In genomic region chr11:124074554-124074953, GRCh38 we compare ENCODE assay signal across 32 cellular contexts. TPM values are rescaled to one million over a fixed set of nuclear protein-coding genes. Genes with fewer than 3 reads are reported as not detected.
"Had no signal": no experiment of that assay in that cellular context is flagged by ENCODE, and none has a peak within 500 bp of the region (broad histone marks: within the 10 kb centered on the region; RNA-seq: fewer than 3 reads in every experiment).

No MANE protein-coding gene starts in this region.

- H3K4me3 Mint-ChIP-seq: activated CD4-positive, alpha-beta T cell treated with anti-CD3 and anti-CD28 coated beads, Interleukin-2, amount 10 ng/mL, durations not matched to agents 7 days and 5 days; activated CD8-positive, alpha-beta T cell treated with anti-CD3 and anti-CD28 coated beads, Interleukin-2, amount 10 ng/mL, durations not matched to agents 7 days and 5 days; activated naive CD4-positive, alpha-beta T cell treated with anti-CD3 and anti-CD28 coated beads, Interleukin-2, amount 10 ng/mL, durations not matched to agents 7 days and 5 days; activated naive CD8-positive, alpha-beta T cell; activated naive CD8-positive, alpha-beta T cell treated with anti-CD3 and anti-CD28 coated beads, Interleukin-2, amount 50 U/mL, for 24 hours; activated T-cell treated with anti-CD3 and anti-CD28 coated beads, Interleukin-2, amount 50 U/mL, for 24 hours; brain; T-helper 1 cell treated with Interleukin-12 subunit alpha and Interleukin-12 subunit beta and Interleukin-4 antibody, amounts not matched to agents 30 μg/mL and 1 μg/mL, for 36 hours; T-helper 2 cell treated with Interferon-gamma antibody and Interleukin-4, amounts not matched to agents 5 μg/mL and 100 μg/mL, for 36 hours had no signal

- H3K27ac ChIP-seq: Peyer's patch, SJSA1 had no signal

- H3K36me3 ChIP-seq: Peyer's patch, SJSA1 had no signal

- H3K9me3 ChIP-seq: Peyer's patch, SJSA1, SK-N-SH had no signal

- H3K9me3 Mint-ChIP-seq: activated CD4-positive, alpha-beta T cell treated with anti-CD3 and anti-CD28 coated beads, Interleukin-2, amount 10 ng/mL, durations not matched to agents 7 days and 5 days; activated naive CD4-positive, alpha-beta T cell treated with anti-CD3 and anti-CD28 coated beads, Interleukin-2, amount 10 ng/mL, durations not matched to agents 7 days and 5 days; activated naive CD8-positive, alpha-beta T cell treated with anti-CD3 and anti-CD28 coated beads, Interleukin-2, amount 50 U/mL, for 24 hours; activated T-cell treated with anti-CD3 and anti-CD28 coated beads, Interleukin-2, amount 50 U/mL, for 24 hours; activated T-helper 2 cell treated with anti-CD3 and anti-CD28 coated beads, Interferon-gamma antibody, Interleukin-2, Interleukin-4, amounts not matched to agents 10 μg/mL and 5 μg/mL and 100 μg/mL, durations not matched to agents 14 hours and 24 hours and 36 hours; brain; T-helper 1 cell treated with Interleukin-12 subunit alpha and Interleukin-12 subunit beta and Interleukin-4 antibody, amounts not matched to agents 30 μg/mL and 1 μg/mL, for 36 hours; T-helper 2 cell treated with Interferon-gamma antibody and Interleukin-4, amounts not matched to agents 5 μg/mL and 100 μg/mL, for 36 hours had no signal

- DNase-seq: activated CD4-positive, alpha-beta T cell treated with anti-CD3 and anti-CD28 coated beads, Interleukin-2, amount 10 ng/mL, durations not matched to agents 7 days and 5 days; activated CD4-positive, alpha-beta T cell treated with anti-CD3 and anti-CD28 coated beads, Interleukin-2, amount 50 U/mL, for 48 hours; activated CD8-positive, alpha-beta T cell treated with anti-CD3 and anti-CD28 coated beads, Interleukin-2, amount 10 ng/mL, durations not matched to agents 7 days and 5 days; activated naive CD4-positive, alpha-beta T cell treated with anti-CD3 and anti-CD28 coated beads, Interleukin-2, amount 10 ng/mL, durations not matched to agents 7 days and 5 days; activated naive CD8-positive, alpha-beta T cell treated with anti-CD3 and anti-CD28 coated beads, Interleukin-2, amount 50 U/mL, for 24 hours; activated T-cell treated with anti-CD3 and anti-CD28 coated beads, Interleukin-2, amount 50 U/mL, for 24 hours; anterior cingulate cortex; Karpas-422; KBM-7; NCI-H1105; NCI-H1417 treated with DMSO at 0.1 percent for 48 hours; NCI-H1694; NCI-H1930; NCI-H2081 treated with DMSO at 0.1 percent for 48 hours; NCI-H226; NCI-H446 treated with DMSO at 0.1 percent for 48 hours; NCI-H524 treated with DMSO at 0.1 percent for 48 hours; NCI-H748 treated with DMSO at 0.1 percent for 48 hours; NK-92 treated with Interleukin-12 subunit alpha and Interleukin-12 subunit beta, amount 100 ng/mL, for 24 hours; PC-3; Peyer's patch; RPMI8226; SHP77 treated with DMSO at 0.1 percent for 48 hours; SK-N-SH had no signal

- H3K4me3 ChIP-seq: Peyer's patch, SJSA1 had no signal

- H3K27me3 ChIP-seq: Peyer's patch, SJSA1 had no signal

- H3K4me2 ChIP-seq: SK-N-SH had no signal

- H3K9ac ChIP-seq: SK-N-SH had no signal

- H3K27ac Mint-ChIP-seq: activated CD4-positive, alpha-beta T cell treated with anti-CD3 and anti-CD28 coated beads, Interleukin-2, amount 10 ng/mL, durations not matched to agents 7 days and 5 days; activated CD8-positive, alpha-beta T cell treated with anti-CD3 and anti-CD28 coated beads, Interleukin-2, amount 10 ng/mL, durations not matched to agents 7 days and 5 days; activated naive CD4-positive, alpha-beta T cell treated with anti-CD3 and anti-CD28 coated beads, Interleukin-2, amount 10 ng/mL, durations not matched to agents 7 days and 5 days; activated naive CD8-positive, alpha-beta T cell; activated naive CD8-positive, alpha-beta T cell treated with anti-CD3 and anti-CD28 coated beads, Interleukin-2, amount 50 U/mL, for 24 hours; activated T-cell treated with anti-CD3 and anti-CD28 coated beads, Interleukin-2, amount 50 U/mL, for 24 hours; activated T-helper 2 cell treated with anti-CD3 and anti-CD28 coated beads, Interferon-gamma antibody, Interleukin-2, Interleukin-4, amounts not matched to agents 10 μg/mL and 5 μg/mL and 100 μg/mL, durations not matched to agents 14 hours and 24 hours and 36 hours; brain; T-helper 1 cell treated with Interleukin-12 subunit alpha and Interleukin-12 subunit beta and Interleukin-4 antibody, amounts not matched to agents 30 μg/mL and 1 μg/mL, for 36 hours; T-helper 2 cell treated with Interferon-gamma antibody and Interleukin-4, amounts not matched to agents 5 μg/mL and 100 μg/mL, for 36 hours had no signal

- ATAC-seq: activated CD8-positive, alpha-beta T cell treated with anti-CD3 and anti-CD28 coated beads, Interleukin-2, amount 10 ng/mL, durations not matched to agents 7 days and 5 days; activated naive CD8-positive, alpha-beta T cell treated with anti-CD3 and anti-CD28 coated beads, Interleukin-2, amount 50 U/mL, for 24 hours; PC-3 had no signal

RNA-seq across cellular contexts. Expression of gene OR10G7, which starts 33.4 kb away (rescaled TPM):
- total RNA-seq: activated CD4-positive, alpha-beta T cell treated with anti-CD3 and anti-CD28 coated beads, Interleukin-2, amount 10 ng/mL, durations not matched to agents 7 days and 5 days; activated CD8-positive, alpha-beta T cell treated with anti-CD3 and anti-CD28 coated beads, Interleukin-2, amount 10 ng/mL, durations not matched to agents 7 days and 5 days; activated T-helper 2 cell treated with anti-CD3 and anti-CD28 coated beads, Interferon-gamma antibody, Interleukin-2, Interleukin-4, amounts not matched to agents 10 μg/mL and 5 μg/mL and 100 μg/mL, durations not matched to agents 14 hours and 24 hours and 36 hours; bronchial epithelial cell; MCF 10A; PC-3; Peyer's patch; SJSA1 had no signal
- polyA plus RNA-seq: SK-N-SH had no signal

RNA-seq across cellular contexts. Expression of gene VWA5A, which starts 40.7 kb away (rescaled TPM):
- total RNA-seq: PC-3 had no signal

RNA-seq across cellular contexts. Expression of gene OR10G8, which starts 48.0 kb away (rescaled TPM):
- total RNA-seq: activated CD4-positive, alpha-beta T cell treated with anti-CD3 and anti-CD28 coated beads, Interleukin-2, amount 10 ng/mL, durations not matched to agents 7 days and 5 days; activated CD8-positive, alpha-beta T cell treated with anti-CD3 and anti-CD28 coated beads, Interleukin-2, amount 10 ng/mL, durations not matched to agents 7 days and 5 days; activated T-helper 2 cell treated with anti-CD3 and anti-CD28 coated beads, Interferon-gamma antibody, Interleukin-2, Interleukin-4, amounts not matched to agents 10 μg/mL and 5 μg/mL and 100 μg/mL, durations not matched to agents 14 hours and 24 hours and 36 hours; bronchial epithelial cell; MCF 10A; PC-3; Peyer's patch; SJSA1 had no signal
- polyA plus RNA-seq: SK-N-SH had no signal

RNA-seq across cellular contexts. Expression of gene OR10G9, which starts 51.7 kb away (rescaled TPM):
- total RNA-seq: activated CD4-positive, alpha-beta T cell treated with anti-CD3 and anti-CD28 coated beads, Interleukin-2, amount 10 ng/mL, durations not matched to agents 7 days and 5 days; activated CD8-positive, alpha-beta T cell treated with anti-CD3 and anti-CD28 coated beads, Interleukin-2, amount 10 ng/mL, durations not matched to agents 7 days and 5 days; activated T-helper 2 cell treated with anti-CD3 and anti-CD28 coated beads, Interferon-gamma antibody, Interleukin-2, Interleukin-4, amounts not matched to agents 10 μg/mL and 5 μg/mL and 100 μg/mL, durations not matched to agents 14 hours and 24 hours and 36 hours; bronchial epithelial cell; MCF 10A; PC-3; Peyer's patch; SJSA1 had no signal
- polyA plus RNA-seq: SK-N-SH had no signal
